Comparison of ENCODE assay signal across 18 cellular contexts in the genomic region with DNA sequence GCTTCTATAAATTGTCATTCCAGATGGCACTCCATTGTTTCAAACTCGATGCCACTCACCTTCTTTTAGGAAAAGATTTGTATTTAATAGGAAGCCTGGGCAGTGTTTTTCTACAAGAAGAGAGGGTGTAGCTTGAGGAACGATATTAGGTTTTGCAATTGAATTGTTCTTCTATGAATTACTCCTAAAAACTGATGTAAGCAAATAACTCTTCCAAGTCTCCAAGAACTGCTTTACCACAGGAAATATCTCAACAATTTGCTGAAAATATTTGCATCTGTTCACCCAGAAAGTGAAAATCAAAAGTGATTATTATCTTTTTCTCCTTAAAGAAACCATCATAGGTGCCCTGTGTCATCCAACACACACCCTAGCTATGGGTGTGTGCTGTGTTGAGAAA.
"Had no signal": no experiment of that assay in that cellular context is flagged by ENCODE, and none has a peak within 500 bp of the region (broad histone marks: within the 10 kb centered on the region; RNA-seq: fewer than 3 reads in every experiment).

No MANE protein-coding gene starts in this region.

- H3K9me3 ChIP-seq: upper lobe of right lung had no signal

- H3K27ac Mint-ChIP-seq: endodermal cell; immature natural killer cell; memory B cell; T-helper 1 cell treated with Interleukin-12 subunit alpha and Interleukin-12 subunit beta and Interleukin-4 antibody, amounts not matched to agents 30 μg/mL and 1 μg/mL, for 36 hours had no signal

- H3K36me3 ChIP-seq: upper lobe of right lung had no signal

- DNase-seq: activated CD4-positive, alpha-beta T cell treated with anti-CD3 and anti-CD28 coated beads, Interleukin-2, amount 50 U/mL, for 1 hour; activated CD8-positive, alpha-beta memory T cell treated with anti-CD3 and anti-CD28 coated beads, Interleukin-2, amount 50 U/mL, for 4 hours; activated effector memory CD4-positive, alpha-beta T cell treated with Interleukin-2 at 50 U/mL for 16 hours; activated naive CD4-positive, alpha-beta T cell treated with anti-CD3 and anti-CD28 coated beads, Interleukin-2, amount 50 U/mL, for 16 hours; activated T-cell treated with anti-CD3 and anti-CD28 coated beads, Interleukin-2, amount 50 U/mL, for 4 hours; endodermal cell; immature natural killer cell; occipital lobe; retina; stimulated activated CD4-positive, alpha-beta T cell treated with anti-CD3 and anti-CD28 coated beads, Interleukin-12 subunit alpha, Interleukin-12 subunit beta, amount 100 ng/mL, for 4 hours; stimulated activated CD4-positive, alpha-beta T cell treated with anti-CD3 and anti-CD28 coated beads, Interleukin-1b, Interleukin-23, amount 100 ng/mL, for 48 hours; stimulated activated CD8-positive, alpha-beta memory T cell treated with anti-CD3 and anti-CD28 coated beads, Interleukin-4, amount 100 ng/mL, for 48 hours; stimulated activated naive CD4-positive, alpha-beta T cell; upper lobe of right lung had no signal

- H3K4me1 Mint-ChIP-seq: endodermal cell, immature natural killer cell, memory B cell had no signal

- H3K27me3 ChIP-seq: upper lobe of right lung had no signal

- H3K9me3 Mint-ChIP-seq: endodermal cell; memory B cell; T-helper 1 cell treated with Interleukin-12 subunit alpha and Interleukin-12 subunit beta and Interleukin-4 antibody, amounts not matched to agents 30 μg/mL and 1 μg/mL, for 36 hours had no signal

- H3K36me3 Mint-ChIP-seq: immature natural killer cell, memory B cell had no signal

- H3K27ac ChIP-seq: epithelial cell of prostate, upper lobe of right lung had no signal

- H3K4me1 ChIP-seq: upper lobe of right lung had no signal

- H3K4me3 ChIP-seq: upper lobe of right lung had no signal

- H3K4me3 Mint-ChIP-seq: activated T-cell treated with anti-CD3 and anti-CD28 coated beads, Interleukin-2, amount 50 U/mL, for 4 hours; endodermal cell; immature natural killer cell; memory B cell; T-helper 1 cell treated with Interleukin-12 subunit alpha and Interleukin-12 subunit beta and Interleukin-4 antibody, amounts not matched to agents 30 μg/mL and 1 μg/mL, for 36 hours had no signal

- ATAC-seq: activated CD4-positive, CD25-positive, alpha-beta regulatory T cell treated with anti-CD3 and anti-CD28 coated beads, Interleukin-2, amount 50 U/mL, for 24 hours; activated T-cell treated with anti-CD3 and anti-CD28 coated beads, Interleukin-2, amount 50 U/mL, for 4 hours; upper lobe of right lung had no signal

- H3K27me3 Mint-ChIP-seq: memory B cell had no signal
